In genomic region chr13:99823961-99824360, GRCh38 we compare ENCODE assay signal across 38 cellular contexts.
"Had no signal": no experiment of that assay in that cellular context is flagged by ENCODE, and none has a peak within 500 bp of the region (broad histone marks: within the 10 kb centered on the region; RNA-seq: fewer than 3 reads in every experiment).

No MANE protein-coding gene starts in this region.

- H3K9me3 Mint-ChIP-seq: activated naive CD4-positive, alpha-beta T cell treated with anti-CD3 and anti-CD28 coated beads, Interleukin-2, amount 10 ng/mL, durations not matched to agents 7 days and 5 days; activated naive CD4-positive, alpha-beta T cell treated with anti-CD3 and anti-CD28 coated beads, Interleukin-2, amount 50 U/mL, for 24 hours; activated naive CD8-positive, alpha-beta T cell treated with anti-CD3 and anti-CD28 coated beads, Interleukin-2, amount 10 ng/mL, durations not matched to agents 7 days and 5 days; activated naive CD8-positive, alpha-beta T cell treated with anti-CD3 and anti-CD28 coated beads, Interleukin-2, amount 50 U/mL, for 24 hours; activated T-helper 1 cell treated with anti-CD3 and anti-CD28 coated beads, Interleukin-12 subunit alpha, Interleukin-12 subunit beta, Interleukin-2, Interleukin-4 antibody, amounts not matched to agents 30 ng/mL and 10 ng/mL and 1 ng/mL, durations not matched to agents 14 hours and 24 hours and 36 hours; activated T-helper 2 cell treated with anti-CD3 and anti-CD28 coated beads, Interferon-gamma antibody, Interleukin-2, Interleukin-4, amounts not matched to agents 10 μg/mL and 5 μg/mL and 100 μg/mL, durations not matched to agents 14 hours and 24 hours and 36 hours; central memory CD8-positive, alpha-beta T cell had no signal

- H3K4me1 Mint-ChIP-seq: activated naive CD4-positive, alpha-beta T cell treated with anti-CD3 and anti-CD28 coated beads, Interleukin-2, amount 10 ng/mL, durations not matched to agents 7 days and 5 days; activated naive CD4-positive, alpha-beta T cell treated with anti-CD3 and anti-CD28 coated beads, Interleukin-2, amount 50 U/mL, for 24 hours; activated naive CD8-positive, alpha-beta T cell treated with anti-CD3 and anti-CD28 coated beads for 36 hours; activated naive CD8-positive, alpha-beta T cell treated with anti-CD3 and anti-CD28 coated beads, Interleukin-2, amount 10 ng/mL, durations not matched to agents 7 days and 5 days; activated naive CD8-positive, alpha-beta T cell treated with anti-CD3 and anti-CD28 coated beads, Interleukin-2, amount 50 U/mL, for 24 hours; brain; central memory CD8-positive, alpha-beta T cell had no signal

- H3K4me3 ChIP-seq: adrenal gland, ascending aorta, body of pancreas, breast epithelium, cardiac muscle cell had no signal

- H3K36me3 Mint-ChIP-seq: activated naive CD4-positive, alpha-beta T cell treated with anti-CD3 and anti-CD28 coated beads, Interleukin-2, amount 10 ng/mL, durations not matched to agents 7 days and 5 days; activated naive CD4-positive, alpha-beta T cell treated with anti-CD3 and anti-CD28 coated beads, Interleukin-2, amount 50 U/mL, for 72 hours; activated naive CD8-positive, alpha-beta T cell treated with anti-CD3 and anti-CD28 coated beads for 36 hours had no signal

- H3K27ac ChIP-seq: adrenal gland, ascending aorta, body of pancreas, brain microvascular endothelial cell, breast epithelium, cardiac muscle cell had no signal

- H3K4me3 Mint-ChIP-seq: activated naive CD4-positive, alpha-beta T cell treated with anti-CD3 and anti-CD28 coated beads for 36 hours; activated naive CD4-positive, alpha-beta T cell treated with anti-CD3 and anti-CD28 coated beads, Interleukin-2, amount 10 ng/mL, durations not matched to agents 7 days and 5 days; activated naive CD4-positive, alpha-beta T cell treated with anti-CD3 and anti-CD28 coated beads, Interleukin-2, amount 50 U/mL, for 24 hours; activated naive CD8-positive, alpha-beta T cell; activated naive CD8-positive, alpha-beta T cell treated with anti-CD3 and anti-CD28 coated beads for 36 hours; activated naive CD8-positive, alpha-beta T cell treated with anti-CD3 and anti-CD28 coated beads, Interleukin-2, amount 10 ng/mL, durations not matched to agents 7 days and 5 days; activated naive CD8-positive, alpha-beta T cell treated with anti-CD3 and anti-CD28 coated beads, Interleukin-2, amount 50 U/mL, for 24 hours; activated T-cell treated with anti-CD3 and anti-CD28 coated beads, Interleukin-2, amount 50 U/mL, for 4 hours; activated T-cell treated with anti-CD3 and anti-CD28 coated beads, Interleukin-2, amount 50 U/mL, for 72 hours; activated T-helper 1 cell treated with anti-CD3 and anti-CD28 coated beads, Interleukin-12 subunit alpha, Interleukin-12 subunit beta, Interleukin-2, Interleukin-4 antibody, amounts not matched to agents 30 ng/mL and 10 ng/mL and 1 ng/mL, durations not matched to agents 14 hours and 24 hours and 36 hours; activated T-helper 17 cell treated with anti-CD3 and anti-CD28 coated beads, Interleukin-2, amount 50 U/mL, for 72 hours; brain; central memory CD8-positive, alpha-beta T cell had no signal

- H3K27ac Mint-ChIP-seq: activated naive CD4-positive, alpha-beta T cell treated with anti-CD3 and anti-CD28 coated beads for 36 hours; activated naive CD4-positive, alpha-beta T cell treated with anti-CD3 and anti-CD28 coated beads, Interleukin-2, amount 10 ng/mL, durations not matched to agents 7 days and 5 days; activated naive CD4-positive, alpha-beta T cell treated with anti-CD3 and anti-CD28 coated beads, Interleukin-2, amount 50 U/mL, for 24 hours; activated naive CD4-positive, alpha-beta T cell treated with anti-CD3 and anti-CD28 coated beads, Interleukin-2, amount 50 U/mL, for 72 hours; activated naive CD8-positive, alpha-beta T cell; activated naive CD8-positive, alpha-beta T cell treated with anti-CD3 and anti-CD28 coated beads for 36 hours; activated naive CD8-positive, alpha-beta T cell treated with anti-CD3 and anti-CD28 coated beads, Interleukin-2, amount 10 ng/mL, durations not matched to agents 7 days and 5 days; activated naive CD8-positive, alpha-beta T cell treated with anti-CD3 and anti-CD28 coated beads, Interleukin-2, amount 50 U/mL, for 24 hours; activated T-cell treated with anti-CD3 and anti-CD28 coated beads, Interleukin-2, amount 50 U/mL, for 72 hours; activated T-helper 1 cell treated with anti-CD3 and anti-CD28 coated beads, Interleukin-12 subunit alpha, Interleukin-12 subunit beta, Interleukin-2, Interleukin-4 antibody, amounts not matched to agents 30 ng/mL and 10 ng/mL and 1 ng/mL, durations not matched to agents 14 hours and 24 hours and 36 hours; activated T-helper 17 cell treated with anti-CD3 and anti-CD28 coated beads, Interleukin-2, amount 50 U/mL, for 72 hours; activated T-helper 2 cell treated with anti-CD3 and anti-CD28 coated beads, Interferon-gamma antibody, Interleukin-2, Interleukin-4, amounts not matched to agents 10 μg/mL and 5 μg/mL and 100 μg/mL, durations not matched to agents 14 hours and 24 hours and 36 hours had no signal

- H3K27me3 Mint-ChIP-seq: activated naive CD4-positive, alpha-beta T cell treated with anti-CD3 and anti-CD28 coated beads, Interleukin-2, amount 10 ng/mL, durations not matched to agents 7 days and 5 days; activated naive CD4-positive, alpha-beta T cell treated with anti-CD3 and anti-CD28 coated beads, Interleukin-2, amount 50 U/mL, for 24 hours; activated naive CD8-positive, alpha-beta T cell; activated naive CD8-positive, alpha-beta T cell treated with anti-CD3 and anti-CD28 coated beads for 36 hours; activated naive CD8-positive, alpha-beta T cell treated with anti-CD3 and anti-CD28 coated beads, Interleukin-2, amount 10 ng/mL, durations not matched to agents 7 days and 5 days; activated naive CD8-positive, alpha-beta T cell treated with anti-CD3 and anti-CD28 coated beads, Interleukin-2, amount 50 U/mL, for 24 hours; activated T-helper 17 cell treated with anti-CD3 and anti-CD28 coated beads, Interleukin-2, amount 50 U/mL, for 72 hours; central memory CD8-positive, alpha-beta T cell had no signal

- DNase-seq: activated effector memory CD4-positive, alpha-beta T cell treated with anti-CD3 and anti-CD28 coated beads, Interleukin-2, amount 50 U/mL, for 16 hours; activated effector memory CD4-positive, alpha-beta T cell treated with Interleukin-2 at 50 U/mL for 16 hours; activated gamma-delta T cell; activated gamma-delta T cell treated with Interleukin-2 at 50 U/mL for 16 hours; activated naive CD4-positive, alpha-beta T cell; activated naive CD4-positive, alpha-beta T cell treated with anti-CD3 and anti-CD28 coated beads for 36 hours; activated naive CD4-positive, alpha-beta T cell treated with anti-CD3 and anti-CD28 coated beads, Interleukin-2, amount 10 ng/mL, durations not matched to agents 7 days and 5 days; activated naive CD4-positive, alpha-beta T cell treated with anti-CD3 and anti-CD28 coated beads, Interleukin-2, amount 50 U/mL, for 16 hours; activated naive CD4-positive, alpha-beta T cell treated with Interleukin-2 at 50 U/mL for 16 hours; activated naive CD8-positive, alpha-beta T cell treated with anti-CD3 and anti-CD28 coated beads for 36 hours; activated naive CD8-positive, alpha-beta T cell treated with anti-CD3 and anti-CD28 coated beads, Interleukin-2, amount 10 ng/mL, durations not matched to agents 7 days and 5 days; activated naive CD8-positive, alpha-beta T cell treated with anti-CD3 and anti-CD28 coated beads, Interleukin-2, amount 50 U/mL, for 24 hours; activated T-cell treated with anti-CD3 and anti-CD28 coated beads for 4 hours; activated T-cell treated with anti-CD3 and anti-CD28 coated beads, Interleukin-2, amount 50 U/mL, for 1 hour; activated T-cell treated with anti-CD3 and anti-CD28 coated beads, Interleukin-2, amount 50 U/mL, for 4 hours; activated T-cell treated with anti-CD3 and anti-CD28 coated beads, Interleukin-2, amount 50 U/mL, for 48 hours; activated T-cell treated with anti-CD3 and anti-CD28 coated beads, Interleukin-2, amount 50 U/mL, for 72 hours; adrenal gland; amniotic stem cell; amygdala; anterior cingulate cortex; aorta; body of pancreas; brain microvascular endothelial cell; caudate nucleus; central memory CD4-positive, alpha-beta T cell; cerebellar nuclear complex had no signal
